ENCODE assay signal across 8 cellular contexts in the genomic region with DNA sequence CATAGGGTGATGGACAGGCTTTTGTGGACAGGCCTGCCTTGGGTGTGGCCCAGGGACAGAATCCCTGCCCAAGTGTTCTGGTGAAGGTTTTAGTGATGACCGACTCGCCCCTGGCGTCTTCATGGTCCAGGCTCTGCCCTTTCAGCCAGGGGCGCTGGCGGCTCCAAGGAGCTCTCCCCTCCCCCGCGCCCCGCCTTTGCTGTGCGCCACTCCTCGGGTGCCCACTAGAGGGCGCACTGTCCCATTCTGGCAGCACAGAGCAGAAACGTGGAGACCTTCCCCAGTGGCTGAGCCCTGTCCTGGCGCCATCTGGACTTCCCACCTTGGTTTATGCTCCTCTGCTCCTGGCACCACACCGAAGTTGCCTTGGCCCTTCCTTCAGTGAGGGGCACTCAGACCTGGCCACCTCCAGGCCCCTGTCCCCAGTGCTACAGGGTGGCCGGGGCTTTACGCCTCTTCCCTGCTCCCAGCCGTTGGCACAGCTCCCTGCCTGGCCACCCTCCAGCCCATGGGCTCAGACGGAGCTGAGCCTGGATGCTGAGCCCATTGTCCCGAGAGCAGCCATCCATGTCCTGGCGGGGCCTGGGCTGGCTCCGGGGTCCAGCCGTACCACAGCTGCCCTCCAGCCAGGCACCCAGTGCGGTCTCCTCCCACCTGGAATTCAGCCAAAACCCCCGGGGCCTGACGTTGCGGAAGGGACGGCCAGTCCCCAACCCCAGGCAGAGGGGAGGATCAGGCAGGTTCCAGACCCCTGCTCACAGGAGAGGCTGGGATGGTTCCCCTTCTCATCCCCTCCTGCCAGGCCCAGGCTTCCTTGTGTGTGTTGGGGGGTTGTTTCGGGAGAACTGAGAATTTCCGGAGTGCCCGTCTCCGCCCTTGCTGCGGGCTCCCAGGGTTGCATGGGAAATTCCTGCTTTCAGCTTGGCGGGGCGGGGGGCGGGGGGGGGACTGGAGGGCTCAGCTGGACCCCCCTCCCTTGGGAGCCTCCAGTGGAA. TPM values are rescaled to one million over a fixed set of nuclear protein-coding genes. Genes with fewer than 3 reads are reported as not detected.
DNase-seq lines count a peak whose midpoint lies in the region; ATAC-seq, FAIRE-seq and TF ChIP-seq lines count a peak whose summit lies in the region.

No MANE protein-coding gene starts in this region.

- peaks cover 32% of the 10 kb centered on the region for H3K27me3 Mint-ChIP-seq in T-helper 1 cell treated with Interleukin-12 subunit alpha and Interleukin-12 subunit beta and Interleukin-4 antibody, amounts not matched to agents 30 μg/mL and 1 μg/mL, for 36 hours (ENCODE audit: low read depth)

- peak; percentile 95 for FAIRE-seq in G401.6 (lab: Jason Lieb, UNC)

- TF ChIP-seq POLR2A in uterus (IDR thresholded peaks at IDR 0.05): peak in 1 of 2 donors; percentile 50

- peak; percentile 100 for TF ChIP-seq CTCF in left ventricle myocardium inferior (IDR thresholded peaks at IDR 0.05; ENCODE audit: borderline replicate concordance)
- peak; percentile 94 to 99 (median 98) for TF ChIP-seq CTCF in uterus (IDR thresholded peaks at IDR 0.05)

- H3K27ac ChIP-seq in left ventricle myocardium inferior (replicated peaks): peak overlapping the region; percentile 100
- H3K27ac ChIP-seq in uterus: peak overlapping the region; percentile 75 to 90

- no peaks in the 10 kb centered on the region for H3K27me3 ChIP-seq in left ventricle myocardium inferior (ENCODE audit: low read depth)
- peaks cover 0 to 2% of the 10 kb centered on the region in 2 donors for H3K27me3 ChIP-seq in uterus

- no peaks in the 10 kb centered on the region for H3K36me3 Mint-ChIP-seq in T-helper 1 cell treated with Interleukin-12 subunit alpha and Interleukin-12 subunit beta and Interleukin-4 antibody, amounts not matched to agents 30 μg/mL and 1 μg/mL, for 36 hours (ENCODE audit: low read depth)

- no peaks in the 10 kb centered on the region for H3K9me3 Mint-ChIP-seq in T-helper 1 cell treated with Interleukin-12 subunit alpha and Interleukin-12 subunit beta and Interleukin-4 antibody, amounts not matched to agents 30 μg/mL and 1 μg/mL, for 36 hours

- H3K4me1 Mint-ChIP-seq in T-helper 1 cell treated with Interleukin-12 subunit alpha and Interleukin-12 subunit beta and Interleukin-4 antibody, amounts not matched to agents 30 μg/mL and 1 μg/mL, for 36 hours (ENCODE audit: low read depth): peaks cover 25% of the 10 kb centered on the region

- ATAC-seq in HG02623 (IDR thresholded peaks at IDR 0.05; ENCODE audit: unreplicated experiment): peak; percentile 56

- H3K4me1 ChIP-seq in left ventricle myocardium inferior: peaks cover 97% of the 10 kb centered on the region
- H3K4me1 ChIP-seq in uterus: peaks cover 0 to 53% of the 10 kb centered on the region in 2 donors

- H3K4me3 Mint-ChIP-seq in T-helper 1 cell treated with Interleukin-12 subunit alpha and Interleukin-12 subunit beta and Interleukin-4 antibody, amounts not matched to agents 30 μg/mL and 1 μg/mL, for 36 hours: peak overlapping the region; percentile 50

- peak; percentile 84 for DNase-seq in NCI-H146 treated with DMSO at 0.1 percent for 48 hours (lab: John Stamatoyannopoulos, UW; ENCODE audit: unreplicated experiment)
- DNase-seq in amniotic stem cell (lab: John Stamatoyannopoulos, UW): peak; percentile 49
- DNase-seq in left ventricle myocardium inferior: peak; percentile 90
- DNase-seq in putamen (ENCODE audit: low spot score): peak; percentile 88
- peak; percentile 88 to 94 for DNase-seq in uterus

- H3K36me3 ChIP-seq in left ventricle myocardium inferior (peaks cover 18% of the 10 kb centered on the region), uterus (no peaks in the 10 kb centered on the region)

- H3K4me3 ChIP-seq in left ventricle myocardium inferior: peak overlapping the region; percentile 60
- H3K4me3 ChIP-seq in uterus: peak overlapping the region; percentile 22 to 29

- peak overlapping the region; percentile 97 for H3K27ac Mint-ChIP-seq in T-helper 1 cell treated with Interleukin-12 subunit alpha and Interleukin-12 subunit beta and Interleukin-4 antibody, amounts not matched to agents 30 μg/mL and 1 μg/mL, for 36 hours

- H3K9me3 ChIP-seq in left ventricle myocardium inferior (replicated peaks): no peaks in the 10 kb centered on the region
- H3K9me3 ChIP-seq in uterus: no peaks in the 10 kb centered on the region

- intact Hi-C loops in left ventricle myocardium inferior (cut with micrococcal nuclease) (no loop called here), uterus (cut with DNase I; ENCODE audit: low total_unique reads) (no loop called here)

RNA-seq across cellular contexts. Expression of a gene that starts 5.6 kb away (rescaled TPM):
- 65.9 TPM for total RNA-seq in left ventricle myocardium inferior
- total RNA-seq in uterus: 10 to 100 TPM in 3 of 4 donors, under 1 TPM in 1; 0.51 to 64.7 (median 34.4) TPM

RNA-seq across cellular contexts. Expression of a gene that starts 6.5 kb away (rescaled TPM):
- total RNA-seq in left ventricle myocardium inferior (1,068 TPM), uterus (100 to 1,000 TPM in 3 of 4 donors, 10 to 100 TPM in 1; 76.1 to 377 (median 163) TPM)

RNA-seq across cellular contexts. Expression of a gene that starts 9.9 kb away (rescaled TPM):
- total RNA-seq in left ventricle myocardium inferior: 4.0 TPM
- total RNA-seq in uterus: 10 to 100 TPM in 1 of 4 donors, 1 to 10 TPM in 1, under 1 TPM in 1, not detected in 1; 0.51 to 11.0 (median 9.4) TPM

RNA-seq across cellular contexts. Expression of a gene that starts 45.3 kb away (rescaled TPM):
- total RNA-seq in left ventricle myocardium inferior (2.1 TPM), uterus (10 to 100 TPM in 1 of 4 donors, 1 to 10 TPM in 3; 2.0 to 42.1 (median 7.7) TPM)

Comparison
In these comparisons a context has a peak if more than half of its experiments do, and no peak if none do; other contexts are left out.
1. Peak in every context shown above with its lines: DNase-seq, ATAC-seq, H3K4me3 ChIP-seq and H3K27ac ChIP-seq.